ENCODE assay signal across 8 cellular contexts in the genomic region with DNA sequence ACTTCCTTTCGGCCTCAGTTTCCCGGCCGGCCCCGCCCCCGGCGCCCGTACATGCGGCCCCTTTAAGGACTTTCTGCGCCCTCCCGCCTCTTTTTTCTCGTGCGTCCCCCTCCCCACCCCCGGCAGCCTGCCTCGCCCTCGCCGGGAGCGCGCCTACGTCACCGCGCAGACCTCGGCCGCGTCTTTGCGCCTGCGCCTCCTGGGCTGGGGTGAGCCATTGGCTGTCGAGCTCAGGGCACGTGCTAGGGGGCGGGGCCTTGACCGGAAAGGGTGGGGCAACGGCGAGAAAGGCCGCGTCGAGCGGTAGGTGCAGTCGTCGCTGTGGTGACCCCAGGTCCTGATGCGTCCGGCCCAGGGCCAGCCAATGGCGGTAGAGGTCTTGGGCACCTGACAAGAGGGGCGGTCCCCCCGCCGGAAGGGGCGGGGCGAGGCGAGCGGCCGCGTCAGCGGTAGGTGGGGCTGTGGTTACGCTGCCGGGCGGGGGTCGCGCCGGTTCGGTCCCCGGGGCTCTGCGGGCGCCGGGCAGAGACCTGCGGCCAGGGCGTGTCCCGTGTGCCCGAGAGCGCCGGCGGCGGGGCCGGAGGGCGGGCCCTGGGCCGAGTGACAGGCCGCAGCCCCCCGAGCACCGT. TPM values are rescaled to one million over a fixed set of nuclear protein-coding genes. Genes with fewer than 3 reads are reported as not detected.
DNase-seq lines count a peak whose midpoint lies in the region; ATAC-seq, FAIRE-seq and TF ChIP-seq lines count a peak whose summit lies in the region.

A gene with protein sequence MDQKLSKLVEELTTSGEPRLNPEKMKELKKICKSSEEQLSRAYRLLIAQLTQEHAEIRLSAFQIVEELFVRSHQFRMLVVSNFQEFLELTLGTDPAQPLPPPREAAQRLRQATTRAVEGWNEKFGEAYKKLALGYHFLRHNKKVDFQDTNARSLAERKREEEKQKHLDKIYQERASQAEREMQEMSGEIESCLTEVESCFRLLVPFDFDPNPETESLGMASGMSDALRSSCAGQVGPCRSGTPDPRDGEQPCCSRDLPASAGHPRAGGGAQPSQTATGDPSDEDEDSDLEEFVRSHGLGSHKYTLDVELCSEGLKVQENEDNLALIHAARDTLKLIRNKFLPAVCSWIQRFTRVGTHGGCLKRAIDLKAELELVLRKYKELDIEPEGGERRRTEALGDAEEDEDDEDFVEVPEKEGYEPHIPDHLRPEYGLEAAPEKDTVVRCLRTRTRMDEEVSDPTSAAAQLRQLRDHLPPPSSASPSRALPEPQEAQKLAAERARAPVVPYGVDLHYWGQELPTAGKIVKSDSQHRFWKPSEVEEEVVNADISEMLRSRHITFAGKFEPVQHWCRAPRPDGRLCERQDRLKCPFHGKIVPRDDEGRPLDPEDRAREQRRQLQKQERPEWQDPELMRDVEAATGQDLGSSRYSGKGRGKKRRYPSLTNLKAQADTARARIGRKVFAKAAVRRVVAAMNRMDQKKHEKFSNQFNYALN (plus strand): TSS at position 428 of the 629 bp plus-strand sequence. CDS start 884 bp downstream, outside the sequence.

- H3K4me3 ChIP-seq in OCI-LY3 (ENCODE audit: low read length) (peak within 1 kb of the TSS; percentile 95), endothelial cell of umbilical vein (replicated peaks in 1 of 3; ENCODE audit: insufficient read depth in 1 of 3, low read depth in 1 of 3, low read length in 3 of 3) (peak within 1 kb of the TSS; percentile 69 to 76 (median 75))

- peak within 1 kb of the TSS; percentile 65 for H3K27ac ChIP-seq in OCI-LY3 (ENCODE audit: low read length)
- peak within 1 kb of the TSS; percentile 82 for H3K27ac ChIP-seq in endothelial cell of umbilical vein (ENCODE audit: insufficient read depth, low read depth, low read length)

- POLR2A ChIA-PET in endothelial cell of umbilical vein (lab: Charles Lee): interaction anchor here (0.7 to 1.4 kb wide), 2 partner anchors 97 to 98 kb away, joined by 4 to 5 read pairs; no protein-coding TSS in a partner anchor

- FAIRE-seq in endothelial cell of umbilical vein (lab: Jason Lieb, UNC): peak; percentile 95

- no peak for TF ChIP-seq POLR2A in endothelial cell of umbilical vein (IDR thresholded peaks at IDR 0.05; ENCODE audit: low read depth, low read length)

- TF ChIP-seq CTCF in OCI-LY3 (IDR thresholded peaks at IDR 0.05; ENCODE audit: low read depth, low read length) (no peak), endothelial cell of umbilical vein (IDR thresholded peaks at IDR 0.05; ENCODE audit: extremely low read depth in 1 of 2, insufficient read depth in 1 of 2, low read depth in 1 of 2, low read length in 2 of 2) (no peak)

- H3K27me3 ChIP-seq in OCI-LY3 (ENCODE audit: low read depth, low read length) (no peaks in the 10 kb centered on the region), endothelial cell of umbilical vein (ENCODE audit: control insufficient read depth in 2 of 2, insufficient read depth in 2 of 2, low read length in 2 of 2) (no peaks in the 10 kb centered on the region)

- H3K4me1 ChIP-seq in OCI-LY3 (ENCODE audit: low read length): peaks cover 16% of the 10 kb centered on the region
- H3K4me1 ChIP-seq in endothelial cell of umbilical vein (ENCODE audit: control insufficient read depth, extremely low read depth, insufficient read depth, low read length): peaks cover 22% of the 10 kb centered on the region

- dilution Hi-C loops in endothelial cell of umbilical vein (cut with MboI; ENCODE audit: extremely low pct_ligation_motif_present, low sequenced_read_pairs): no loop called here

- H4K20me1 ChIP-seq in OCI-LY3 (ENCODE audit: insufficient read depth, low read length): no peaks in the 10 kb centered on the region
- no peaks in the 10 kb centered on the region for H4K20me1 ChIP-seq in endothelial cell of umbilical vein (replicated peaks; ENCODE audit: control insufficient read depth, extremely low read depth, insufficient read depth, low read length)

- peak; percentile 99 for DNase-seq in D341Med (ENCODE audit: low spot score)
- peak; percentile 100 for DNase-seq in HuH-7 (ENCODE audit: low spot score)
- DNase-seq in activated CD8-positive, alpha-beta memory T cell treated with anti-CD3 and anti-CD28 coated beads, Interleukin-2, amount 50 U/mL, for 48 hours: peak; percentile 100
- peak; percentile 100 for DNase-seq in endothelial cell of umbilical vein (ENCODE audit: low read depth, low spot score)
- peak; percentile 99 for DNase-seq in midbrain (lab: John Stamatoyannopoulos, UW)
- peak; percentile 100 for DNase-seq in stimulated activated CD8-positive, alpha-beta memory T cell treated with anti-CD3 and anti-CD28 coated beads, Interleukin-2, amount 100 ng/mL, for 1 hour (ENCODE audit: low read depth in 2 of 2)

- H3K4me2 ChIP-seq in OCI-LY3 (ENCODE audit: low read length) (peak within 1 kb of the TSS; percentile 94), endothelial cell of umbilical vein (ENCODE audit: insufficient read depth, low read length) (peak within 1 kb of the TSS; percentile 93)

- H3K9me3 ChIP-seq in OCI-LY3 (ENCODE audit: insufficient read depth, low read length) (no peaks in the 10 kb centered on the region), endothelial cell of umbilical vein (replicated peaks; ENCODE audit: control insufficient read depth, insufficient read depth, low read length) (no peaks in the 10 kb centered on the region)

- BruUV-seq in endothelial cell of umbilical vein (replicated peaks; lab: Mats Ljungman, UMichigan): no TSS peak

- H3K9ac ChIP-seq in OCI-LY3 (ENCODE audit: low read length): peak within 1 kb of the TSS; percentile 93
- peak within 1 kb of the TSS; percentile 82 for H3K9ac ChIP-seq in endothelial cell of umbilical vein (replicated peaks; ENCODE audit: extremely low read depth, insufficient read depth, low read length)

- CTCF ChIA-PET in endothelial cell of umbilical vein (lab: Charles Lee): interaction anchor here (0.6 to 3.0 kb wide), 9 partner anchors 9 to 337 kb away, joined by 3 to 20 read pairs (median 4); a partner anchor contains a TSS

- H2AFZ ChIP-seq in OCI-LY3 (ENCODE audit: low read depth, low read length) (peak within 1 kb of the TSS; percentile 48; the same call in 1 of the 2 replicates), endothelial cell of umbilical vein (ENCODE audit: low read depth, low read length) (peak within 1 kb of the TSS; percentile 69)

- intact Hi-C loops in endothelial cell of umbilical vein (cut with micrococcal nuclease): loop anchor here (1.0 kb wide), 2 partner anchors 58 to 98 kb away; a partner anchor contains a TSS

- H3K79me2 ChIP-seq in OCI-LY3 (ENCODE audit: low read length) (peaks cover 38% of the 10 kb centered on the region), endothelial cell of umbilical vein (ENCODE audit: control insufficient read depth, insufficient read depth, low read length) (no peaks in the 10 kb centered on the region)

- H3K9me1 ChIP-seq in endothelial cell of umbilical vein (replicated peaks; ENCODE audit: control insufficient read depth, extremely low read depth, insufficient read depth, low read length): no peaks in the 10 kb centered on the region

- peaks cover 15% of the 10 kb centered on the region for H3K36me3 ChIP-seq in OCI-LY3 (replicated peaks; ENCODE audit: low read depth, low read length)
- no peaks in the 10 kb centered on the region for H3K36me3 ChIP-seq in endothelial cell of umbilical vein (ENCODE audit: control insufficient read depth in 2 of 2, extremely low read depth in 1 of 2, insufficient read depth in 2 of 2, low read length in 2 of 2)

- ATAC-seq in GM21515 (IDR thresholded peaks at IDR 0.05; ENCODE audit: unreplicated experiment): peak; percentile 91

TF ChIP-seq in endothelial cell of umbilical vein, 7 proteins besides CTCF, POLR2A, EP300 and RAD21:
- TF ChIP-seq POLR2AphosphoS5 (IDR thresholded peaks at IDR 0.05; ENCODE audit: insufficient read depth, low read depth, low read length): peak; percentile 79
- no peak for TF ChIP-seq FOS (IDR thresholded peaks at IDR 0.05; ENCODE audit: borderline replicate concordance, insufficient read depth, low read length)
- TF ChIP-seq, protein P1, sequence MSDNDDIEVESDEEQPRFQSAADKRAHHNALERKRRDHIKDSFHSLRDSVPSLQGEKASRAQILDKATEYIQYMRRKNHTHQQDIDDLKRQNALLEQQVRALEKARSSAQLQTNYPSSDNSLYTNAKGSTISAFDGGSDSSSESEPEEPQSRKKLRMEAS (IDR thresholded peaks at IDR 0.05; ENCODE audit: insufficient read depth, insufficient read length): peak; percentile 95
- no peak for TF ChIP-seq JUN (IDR thresholded peaks at IDR 0.05; ENCODE audit: borderline replicate concordance, insufficient read depth, insufficient read length, low read depth)
- peak; percentile 4 for TF ChIP-seq MYC (IDR thresholded peaks at IDR 0.05; ENCODE audit: low read depth, low read length)

RNA-seq across cellular contexts. Expression of the gene that starts here (rescaled TPM):
- total RNA-seq in endothelial cell of umbilical vein: 14.9 and 16.4 TPM in 2 replicates
- 7.1 and 8.1 TPM in 2 replicates for polyA plus RNA-seq in endothelial cell of umbilical vein
- 2.5 and 3.6 TPM in 2 replicates for polyA plus RNA-seq in endothelial cell of umbilical vein (2011; cell fraction: cytosol; rRNA removed)
- 34.2 and 37.8 TPM in 2 replicates for polyA plus RNA-seq in endothelial cell of umbilical vein (2011; cell fraction: nucleus; rRNA removed)
- 4.1 and 4.2 TPM in 2 replicates for polyA plus RNA-seq in endothelial cell of umbilical vein (2012)
- 7.7 and 7.9 TPM in 2 replicates for polyA minus RNA-seq in endothelial cell of umbilical vein
- 3.7 TPM for polyA minus RNA-seq in endothelial cell of umbilical vein (2011; cell fraction: cytosol; rRNA and poly(A)+ RNA removed)
- 11.8 and 15.1 TPM in 2 replicates for polyA minus RNA-seq in endothelial cell of umbilical vein (2011; cell fraction: nucleus; rRNA and poly(A)+ RNA removed)

Comparison
In these comparisons a context has a peak if more than half of its experiments do, and no peak if none do; other contexts are left out.
1. Peak in every context shown above with its lines: DNase-seq, ATAC-seq, H3K4me3 ChIP-seq and H3K27ac ChIP-seq.